Comparison of ENCODE assay signal across 8 cellular contexts in the genomic region with DNA sequence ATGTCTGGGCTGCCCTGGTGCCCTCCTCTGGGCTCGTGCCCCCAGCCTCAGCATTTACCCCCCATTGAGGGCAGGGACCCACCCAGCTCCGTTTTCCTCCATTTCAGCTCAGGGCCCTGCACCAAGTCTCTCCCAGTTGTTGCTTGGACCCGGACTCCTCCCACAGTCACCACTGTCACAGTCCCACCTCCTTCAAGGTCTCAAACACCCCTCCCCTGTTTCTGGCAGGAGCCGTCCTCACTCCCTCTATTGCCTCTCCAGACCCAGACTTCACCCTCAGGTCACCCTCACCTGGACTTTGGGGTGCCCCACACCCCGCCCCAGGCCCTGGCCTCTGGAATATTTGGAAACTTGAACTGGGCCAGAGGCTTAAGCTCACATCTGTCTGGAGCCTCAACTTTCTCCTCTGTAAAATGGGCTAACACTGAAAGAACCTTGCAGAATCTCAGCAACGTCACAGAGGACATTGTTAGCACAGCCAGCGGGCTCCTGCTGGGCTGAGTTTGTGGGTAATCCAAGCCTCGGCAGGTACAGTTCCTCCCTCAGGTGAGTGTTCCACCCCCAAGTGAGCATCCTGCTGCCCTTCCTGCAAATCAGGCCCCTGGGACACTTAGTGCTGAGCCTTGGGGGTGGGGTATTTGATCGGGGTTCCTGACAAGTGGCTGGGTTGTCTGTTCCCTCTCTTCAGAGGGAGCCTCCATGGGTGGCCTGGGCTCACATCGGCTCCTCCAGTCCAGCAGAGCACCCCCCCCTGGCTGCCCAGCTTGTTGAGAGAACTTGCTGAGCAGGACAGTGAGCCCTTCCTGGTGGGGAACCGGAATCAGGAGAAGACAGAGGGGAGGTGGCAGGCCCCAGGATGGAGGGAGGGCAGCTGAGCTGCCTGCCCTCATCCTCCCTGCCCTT.
DNase-seq lines count a peak whose midpoint lies in the region; ATAC-seq, FAIRE-seq and TF ChIP-seq lines count a peak whose summit lies in the region.

No MANE protein-coding gene starts in this region.

- no peak for TF ChIP-seq CTCF in C4-2B (conservative IDR thresholded peaks at IDR 0.05)
- TF ChIP-seq CTCF in fibroblast of mammary gland (conservative IDR thresholded peaks at IDR 0.05; ENCODE audit: control insufficient read depth, insufficient read depth, low read depth, low read length): no peak
- TF ChIP-seq CTCF in pancreas (IDR thresholded peaks at IDR 0.05): no peak

- WGBS in pancreas, 2 donors: 35 to 58% methylated on average over 11 of the region's 11 CpGs

- H3K36me3 ChIP-seq in SK-N-MC (ENCODE audit: insufficient read depth, low read length) (no peaks in the 10 kb centered on the region), pancreas (no peaks in the 10 kb centered on the region)

- no peaks in the 10 kb centered on the region for H3K27me3 ChIP-seq in pancreas

- H3K27ac ChIP-seq in C4-2B (peak overlapping the region; percentile 99), SK-N-MC (peak overlapping the region; percentile 100), pancreas (peak overlapping the region; percentile 50 to 99 (median 95))

- DNase-seq in SK-N-MC (ENCODE audit: low read depth, low spot score): no peak
- DNase-seq in fibroblast of mammary gland (ENCODE audit: low read depth): no peak
- peak in 5 of 6 donors; percentile 55 to 71 (median 67) for DNase-seq in pancreas
- no peak for DNase-seq in midbrain (lab: John Stamatoyannopoulos, UW)
- DNase-seq in A172 (ENCODE audit: low spot score): no peak
- no peak for DNase-seq in LoVo (ENCODE audit: low spot score)
- no peak for DNase-seq in activated CD4-positive, CD25-positive, alpha-beta regulatory T cell (lab: John Stamatoyannopoulos, UW)

- ATAC-seq in pancreas: no peak

- FAIRE-seq in pancreas (lab: Jason Lieb, UNC): no peak

- H3K9ac ChIP-seq in SK-N-MC (ENCODE audit: insufficient read length): no peak overlapping the region

- H3K4me3 ChIP-seq in SK-N-MC (peak overlapping the region; percentile 77), fibroblast of mammary gland (ENCODE audit: control insufficient read depth, low read depth, low read length) (peak overlapping the region; percentile 42), pancreas (peak overlapping the region in 3 of 4 donors; percentile 31 to 48 (median 42))

- intact Hi-C loops in pancreas (cut with DNase I): loop anchor here in 1 of 3 donors (10.0 kb wide), 1 partner anchor 114 kb away; no protein-coding TSS in a partner anchor

- peaks cover 28 to 49% (median 47%) of the 10 kb centered on the region in 3 donors for H3K4me1 ChIP-seq in pancreas

- H3K9me3 ChIP-seq in SK-N-MC (ENCODE audit: low read depth, low read length) (no peaks in the 10 kb centered on the region), pancreas (no peaks in the 10 kb centered on the region)

Comparison
In these comparisons a context has a peak if more than half of its experiments do, and no peak if none do; other contexts are left out.
1. DNase-seq: peak in pancreas (5 of 6); none in SK-N-MC (single experiment), fibroblast of mammary gland (single experiment), midbrain (single experiment), A172 (single experiment), LoVo (single experiment) and activated CD4-positive, CD25-positive, alpha-beta regulatory T cell (0 of 4).
2. Peak in every context shown above with its lines, with median percentiles within 50 percentile points of each other: H3K27ac ChIP-seq and H3K4me3 ChIP-seq.